18 cellular contexts compared by ENCODE assay signal in genomic region chr7:53428045-53428444, GRCh38.
DNase-seq lines count a peak whose midpoint lies in the region; ATAC-seq and TF ChIP-seq lines count a peak whose summit lies in the region.
"Had no signal": no experiment of that assay in that cellular context is flagged by ENCODE, and none has a peak within 500 bp of the region (broad histone marks: within the 10 kb centered on the region; RNA-seq: fewer than 3 reads in every experiment).

No MANE protein-coding gene starts in this region.

- H3K36me3 Mint-ChIP-seq in activated naive CD4-positive, alpha-beta T cell treated with anti-CD3 and anti-CD28 coated beads, Interleukin-2, amount 50 U/mL, for 24 hours: no peaks in the 10 kb centered on the region
- H3K36me3 Mint-ChIP-seq in activated naive CD4-positive, alpha-beta T cell treated with anti-CD3 and anti-CD28 coated beads, Interleukin-2, amount 10 ng/mL, durations not matched to agents 7 days and 5 days: no peaks in the 10 kb centered on the region
- H3K36me3 Mint-ChIP-seq in activated CD8-positive, alpha-beta T cell treated with anti-CD3 and anti-CD28 coated beads, Interleukin-2, amount 10 ng/mL, durations not matched to agents 7 days and 5 days (ENCODE audit: low read depth): no peaks in the 10 kb centered on the region
- H3K36me3 Mint-ChIP-seq: CD4-positive, CD25-positive, alpha-beta regulatory T cell; CD8-positive, alpha-beta T cell had no signal

- H3K23ac ChIP-seq in mesendoderm (ENCODE audit: low read length): no peak overlapping the region
- no peak overlapping the region for H3K23ac ChIP-seq in trophoblast cell (ENCODE audit: low read length)

- no peaks in the 10 kb centered on the region for H3K79me1 ChIP-seq in mesendoderm (ENCODE audit: low read length)
- no peaks in the 10 kb centered on the region for H3K79me1 ChIP-seq in trophoblast cell (ENCODE audit: low read length)

- no peak overlapping the region for H2BK15ac ChIP-seq in mesendoderm (replicated peaks; ENCODE audit: low read depth)

- H2BK5ac ChIP-seq in mesendoderm (ENCODE audit: low read length) (no peak overlapping the region), trophoblast cell (ENCODE audit: low read depth, low read length, poor library complexity) (no peak overlapping the region)

- no peaks in the 10 kb centered on the region for H3K79me2 ChIP-seq in mesendoderm (ENCODE audit: control insufficient read depth, insufficient read depth, low read length)
- no peaks in the 10 kb centered on the region for H3K79me2 ChIP-seq in trophoblast cell (ENCODE audit: control insufficient read depth, insufficient read depth, low read length, poor library complexity)

- no peaks in the 10 kb centered on the region for H3K27me3 ChIP-seq in mesendoderm (ENCODE audit: insufficient read depth, low read length, poor library complexity)
- no peaks in the 10 kb centered on the region for H3K27me3 ChIP-seq in trophoblast cell (ENCODE audit: insufficient read depth, low read length)
- H3K27me3 ChIP-seq: BLaER1 had no signal

- no peak for DNase-seq in activated naive CD4-positive, alpha-beta T cell treated with anti-CD3 and anti-CD28 coated beads, Interleukin-2, amount 10 ng/mL, durations not matched to agents 7 days and 5 days
- DNase-seq in mesendoderm: peak; percentile 78
- peak; percentile 14 to 46 for DNase-seq in trophoblast cell
- no peak for DNase-seq in activated CD8-positive, alpha-beta T cell treated with anti-CD3 and anti-CD28 coated beads, Interleukin-2, amount 10 ng/mL, durations not matched to agents 7 days and 5 days
- DNase-seq in foreskin fibroblast: no peak
- DNase-seq: Caco-2; CD4-positive, CD25-positive, alpha-beta regulatory T cell; CD8-positive, alpha-beta T cell; DMS153; DND-41; GM23248; H7; HCEC 1CT had no signal

- peak overlapping the region; percentile 41 for H3K27ac Mint-ChIP-seq in activated naive CD4-positive, alpha-beta T cell treated with anti-CD3 and anti-CD28 coated beads, Interleukin-2, amount 50 U/mL, for 24 hours
- H3K27ac Mint-ChIP-seq in activated naive CD4-positive, alpha-beta T cell treated with anti-CD3 and anti-CD28 coated beads, Interleukin-2, amount 10 ng/mL, durations not matched to agents 7 days and 5 days: no peak overlapping the region
- H3K27ac Mint-ChIP-seq in activated CD8-positive, alpha-beta T cell treated with anti-CD3 and anti-CD28 coated beads, Interleukin-2, amount 10 ng/mL, durations not matched to agents 7 days and 5 days: no peak overlapping the region
- H3K27ac Mint-ChIP-seq: B cell; CD4-positive, CD25-positive, alpha-beta regulatory T cell; CD8-positive, alpha-beta T cell had no signal

- H3K18ac ChIP-seq in mesendoderm (ENCODE audit: low read length): no peak overlapping the region
- no peak overlapping the region for H3K18ac ChIP-seq in trophoblast cell (ENCODE audit: low read length)

- no peak overlapping the region for H2BK120ac ChIP-seq in mesendoderm (ENCODE audit: low read depth, low read length)
- no peak overlapping the region for H2BK120ac ChIP-seq in trophoblast cell (ENCODE audit: insufficient read depth, low read length, poor library complexity)

- H3K36me3 ChIP-seq in mesendoderm (ENCODE audit: control insufficient read depth, insufficient read depth, low read length): no peaks in the 10 kb centered on the region
- H3K36me3 ChIP-seq in trophoblast cell (ENCODE audit: control insufficient read depth in 1 of 2, insufficient read depth in 2 of 2, low read length in 2 of 2): no peaks in the 10 kb centered on the region
- H3K36me3 ChIP-seq: BLaER1 had no signal

- H3K4ac ChIP-seq in mesendoderm (ENCODE audit: low read depth, low read length): no peak overlapping the region
- no peak overlapping the region for H3K4ac ChIP-seq in trophoblast cell (ENCODE audit: low read depth, low read length)

- no peaks in the 10 kb centered on the region for H3K9me3 ChIP-seq in trophoblast cell (ENCODE audit: insufficient read depth, low read depth, low read length)
- H3K9me3 ChIP-seq: BLaER1, Caco-2 had no signal

- no CpG with 5 or more reads among the region's 5 CpGs for WGBS in mesendoderm (ENCODE audit: extremely low coverage, insufficient coverage, low lambda C conversion rate)
- WGBS in trophoblast cell (ENCODE audit: extremely low coverage, insufficient coverage, insufficient read length): no CpG with 5 or more reads among the region's 5 CpGs

- no peak overlapping the region for H4K5ac ChIP-seq in mesendoderm (ENCODE audit: low read length)

- H3K4me3 ChIP-seq in mesendoderm (ENCODE audit: low read length) (no peak overlapping the region), trophoblast cell (ENCODE audit: low read depth, low read length) (no peak overlapping the region), foreskin fibroblast (ENCODE audit: low read depth in 1 of 2, low read length in 2 of 2) (no peak overlapping the region)
- H3K4me3 ChIP-seq: BLaER1, GM23248 had no signal

- POLR2A ChIA-PET in activated CD8-positive, alpha-beta T cell treated with anti-CD3 and anti-CD28 coated beads, Interleukin-2, amount 10 ng/mL, durations not matched to agents 7 days and 5 days (lab: Charles Lee): no interaction called here

- H3K9me3 Mint-ChIP-seq in activated naive CD4-positive, alpha-beta T cell treated with anti-CD3 and anti-CD28 coated beads, Interleukin-2, amount 50 U/mL, for 24 hours: peaks cover 5% of the 10 kb centered on the region
- H3K9me3 Mint-ChIP-seq in activated naive CD4-positive, alpha-beta T cell treated with anti-CD3 and anti-CD28 coated beads, Interleukin-2, amount 10 ng/mL, durations not matched to agents 7 days and 5 days: peaks cover 16% of the 10 kb centered on the region
- H3K9me3 Mint-ChIP-seq in activated CD8-positive, alpha-beta T cell treated with anti-CD3 and anti-CD28 coated beads, Interleukin-2, amount 10 ng/mL, durations not matched to agents 7 days and 5 days (ENCODE audit: insufficient read depth): peaks cover 11% of the 10 kb centered on the region

- H3K9ac ChIP-seq in mesendoderm (ENCODE audit: low read length) (no peak overlapping the region), trophoblast cell (ENCODE audit: low read length) (no peak overlapping the region)
- H3K9ac ChIP-seq: BLaER1, GM23248 had no signal

- no peak overlapping the region for H4K91ac ChIP-seq in trophoblast cell (ENCODE audit: low read depth, low read length)

- H2BK12ac ChIP-seq in trophoblast cell (ENCODE audit: low read length): no peak overlapping the region

- H3K4me3 Mint-ChIP-seq in activated naive CD4-positive, alpha-beta T cell treated with anti-CD3 and anti-CD28 coated beads, Interleukin-2, amount 50 U/mL, for 24 hours: no peak overlapping the region
- no peak overlapping the region for H3K4me3 Mint-ChIP-seq in activated naive CD4-positive, alpha-beta T cell treated with anti-CD3 and anti-CD28 coated beads, Interleukin-2, amount 10 ng/mL, durations not matched to agents 7 days and 5 days
- H3K4me3 Mint-ChIP-seq in activated CD8-positive, alpha-beta T cell treated with anti-CD3 and anti-CD28 coated beads, Interleukin-2, amount 10 ng/mL, durations not matched to agents 7 days and 5 days: no peak overlapping the region
- H3K4me3 Mint-ChIP-seq: B cell; CD4-positive, CD25-positive, alpha-beta regulatory T cell; CD8-positive, alpha-beta T cell had no signal

- no peaks in the 10 kb centered on the region for H3K27me3 Mint-ChIP-seq in activated naive CD4-positive, alpha-beta T cell treated with anti-CD3 and anti-CD28 coated beads, Interleukin-2, amount 50 U/mL, for 24 hours
- H3K27me3 Mint-ChIP-seq in activated naive CD4-positive, alpha-beta T cell treated with anti-CD3 and anti-CD28 coated beads, Interleukin-2, amount 10 ng/mL, durations not matched to agents 7 days and 5 days: no peaks in the 10 kb centered on the region
- H3K27me3 Mint-ChIP-seq in activated CD8-positive, alpha-beta T cell treated with anti-CD3 and anti-CD28 coated beads, Interleukin-2, amount 10 ng/mL, durations not matched to agents 7 days and 5 days (ENCODE audit: low read depth): no peaks in the 10 kb centered on the region
- H3K27me3 Mint-ChIP-seq: B cell; CD4-positive, CD25-positive, alpha-beta regulatory T cell had no signal

- H3K27ac ChIP-seq in mesendoderm (ENCODE audit: low read depth, low read length) (no peak overlapping the region), trophoblast cell (ENCODE audit: low read depth, low read length) (no peak overlapping the region)
- H3K27ac ChIP-seq: 22Rv1, BLaER1, C4-2B, GM23248 had no signal

- no peaks in the 10 kb centered on the region for H3K4me1 Mint-ChIP-seq in activated naive CD4-positive, alpha-beta T cell treated with anti-CD3 and anti-CD28 coated beads, Interleukin-2, amount 50 U/mL, for 24 hours
- H3K4me1 Mint-ChIP-seq in activated naive CD4-positive, alpha-beta T cell treated with anti-CD3 and anti-CD28 coated beads, Interleukin-2, amount 10 ng/mL, durations not matched to agents 7 days and 5 days: no peaks in the 10 kb centered on the region
- no peaks in the 10 kb centered on the region for H3K4me1 Mint-ChIP-seq in activated CD8-positive, alpha-beta T cell treated with anti-CD3 and anti-CD28 coated beads, Interleukin-2, amount 10 ng/mL, durations not matched to agents 7 days and 5 days (ENCODE audit: low read depth)
- H3K4me1 Mint-ChIP-seq: B cell; CD4-positive, CD25-positive, alpha-beta regulatory T cell had no signal

- H2AK5ac ChIP-seq in mesendoderm (ENCODE audit: low read length) (no peak overlapping the region), trophoblast cell (ENCODE audit: low read length) (no peak overlapping the region)

- no peak overlapping the region for H4K12ac ChIP-seq in trophoblast cell (ENCODE audit: low read depth, low read length)

- CTCF ChIA-PET in activated naive CD4-positive, alpha-beta T cell treated with anti-CD3 and anti-CD28 coated beads, Interleukin-2, amount 10 ng/mL, durations not matched to agents 7 days and 5 days (lab: Charles Lee): no interaction called here
- CTCF ChIA-PET in activated CD8-positive, alpha-beta T cell treated with anti-CD3 and anti-CD28 coated beads, Interleukin-2, amount 10 ng/mL, durations not matched to agents 7 days and 5 days (lab: Charles Lee): no interaction called here

- H4K8ac ChIP-seq in mesendoderm (ENCODE audit: low read depth, low read length) (no peak overlapping the region), trophoblast cell (ENCODE audit: low read depth, low read length) (no peak overlapping the region)

- H3K56ac ChIP-seq in mesendoderm (ENCODE audit: low read length): no peak overlapping the region

- H2AFZ ChIP-seq in trophoblast cell (ENCODE audit: insufficient read depth, low read length, poor library complexity): no peak overlapping the region
- H2AFZ ChIP-seq: GM23248 had no signal

- no peak for ATAC-seq in activated CD8-positive, alpha-beta T cell treated with anti-CD3 and anti-CD28 coated beads, Interleukin-2, amount 10 ng/mL, durations not matched to agents 7 days and 5 days
- ATAC-seq: CD8-positive, alpha-beta T cell had no signal

- H3K4me2 ChIP-seq in mesendoderm (ENCODE audit: low read length) (no peak overlapping the region), trophoblast cell (ENCODE audit: low read length) (no peak overlapping the region)
- H3K4me2 ChIP-seq: BLaER1 had no signal

- no peak overlapping the region for H3K14ac ChIP-seq in trophoblast cell (ENCODE audit: low read length)

- TF ChIP-seq CTCF in foreskin fibroblast (IDR thresholded peaks at IDR 0.05; ENCODE audit: low read depth, low read length): no peak

- H3K4me1 ChIP-seq in mesendoderm (ENCODE audit: control insufficient read depth, low read depth, low read length): no peaks in the 10 kb centered on the region
- H3K4me1 ChIP-seq in trophoblast cell (ENCODE audit: control insufficient read depth in 1 of 2, insufficient read depth in 2 of 2, low read length in 2 of 2): no peaks in the 10 kb centered on the region
- H3K4me1 ChIP-seq: BLaER1, Caco-2 had no signal

Comparison
In these comparisons a context has a peak if more than half of its experiments do, and no peak if none do; other contexts are left out.
1. DNase-seq: peak in mesendoderm (single experiment) and trophoblast cell (2 of 2); none in activated naive CD4-positive, alpha-beta T cell treated with anti-CD3 and anti-CD28 coated beads, Interleukin-2, amount 10 ng/mL, durations not matched to agents 7 days and 5 days (single experiment), activated CD8-positive, alpha-beta T cell treated with anti-CD3 and anti-CD28 coated beads, Interleukin-2, amount 10 ng/mL, durations not matched to agents 7 days and 5 days (single experiment) and foreskin fibroblast (0 of 2).